Comparison of ENCODE assay signal across 24 cellular contexts in the genomic region with DNA sequence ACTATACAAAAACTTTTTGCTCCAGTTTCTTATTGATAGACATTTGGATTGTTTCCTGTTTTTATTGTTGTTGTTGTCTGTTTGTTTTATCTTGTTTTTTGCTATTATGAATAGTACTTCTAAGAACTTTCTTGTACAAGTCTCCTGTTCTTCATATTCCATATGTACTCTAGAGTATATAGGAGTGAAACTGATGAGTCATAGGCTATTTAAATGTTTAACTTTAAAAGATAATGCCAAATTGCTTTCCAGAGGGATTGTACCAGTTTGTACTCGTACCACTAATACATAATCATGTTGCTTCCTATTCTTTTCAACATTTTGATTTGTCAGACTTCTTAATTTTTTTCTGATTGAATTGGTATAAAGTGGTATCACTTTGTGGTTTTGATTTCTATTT. TPM values are rescaled to one million over a fixed set of nuclear protein-coding genes. Genes with fewer than 3 reads are reported as not detected.
"Had no signal": no experiment of that assay in that cellular context is flagged by ENCODE, and none has a peak within 500 bp of the region (broad histone marks: within the 10 kb centered on the region; RNA-seq: fewer than 3 reads in every experiment).

No MANE protein-coding gene starts in this region.

- H3K27ac ChIP-seq: cardiac muscle cell, SK-N-MC had no signal

- H3K4me3 ChIP-seq: cardiac muscle cell, K562, SK-N-MC had no signal

- H3K27me3 ChIP-seq: cardiac muscle cell had no signal

- DNase-seq: activated B cell treated with CpG ODN at 0.5 μM for 24 hours; activated CD4-positive, alpha-beta T cell treated with anti-CD3 and anti-CD28 coated beads for 1 hour; activated CD4-positive, alpha-beta T cell treated with anti-CD3 and anti-CD28 coated beads, Interleukin-2, amount 10 ng/mL, durations not matched to agents 24 days and 14 days; activated CD4-positive, alpha-beta T cell treated with anti-CD3 and anti-CD28 coated beads, Interleukin-2, amount 50 U/mL, for 48 hours; activated CD8-positive, alpha-beta memory T cell treated with anti-CD3 and anti-CD28 coated beads, Interleukin-2, amount 10 ng/mL, durations not matched to agents 7 days and 5 days; activated effector memory CD4-positive, alpha-beta T cell treated with anti-CD3 and anti-CD28 coated beads, Interleukin-2, amount 50 U/mL, for 16 hours; activated naive CD4-positive, alpha-beta T cell treated with anti-CD3 and anti-CD28 coated beads for 36 hours; activated T-cell treated with anti-CD3 and anti-CD28 coated beads, Interleukin-2, amount 50 U/mL, for 24 hours; amygdala; Karpas-422; NCI-H1048; NCI-H146; NCI-H187 treated with DMSO at 0.1 percent for 48 hours; NCI-H2081 treated with DMSO at 0.1 percent for 48 hours; NCI-H446; NCI-H524; T-cell; T-helper 2 cell; T1000 had no signal

- H3K36me3 ChIP-seq: cardiac muscle cell had no signal

- FAIRE-seq: astrocyte, K562, TTC549 had no signal

RNA-seq across cellular contexts. Expression of gene LRRC49, which starts 19.6 kb away (rescaled TPM):
- total RNA-seq: activated CD4-positive, alpha-beta T cell treated with anti-CD3 and anti-CD28 coated beads, Interleukin-2, amount 10 ng/mL, durations not matched to agents 24 days and 14 days; activated naive CD4-positive, alpha-beta T cell treated with anti-CD3 and anti-CD28 coated beads for 36 hours; K562 had no signal

RNA-seq across cellular contexts. Expression of gene THAP10, which starts 20.0 kb away (rescaled TPM):
- total RNA-seq: activated CD4-positive, alpha-beta T cell treated with anti-CD3 and anti-CD28 coated beads, Interleukin-2, amount 10 ng/mL, durations not matched to agents 24 days and 14 days; activated naive CD4-positive, alpha-beta T cell treated with anti-CD3 and anti-CD28 coated beads for 36 hours had no signal

RNA-seq across cellular contexts. Expression of gene LARP6, which starts 58.2 kb away (rescaled TPM):
- total RNA-seq: activated B cell treated with CpG ODN at 0.5 μM for 24 hours; activated CD4-positive, alpha-beta T cell treated with anti-CD3 and anti-CD28 coated beads, Interleukin-2, amount 10 ng/mL, durations not matched to agents 24 days and 14 days; activated CD8-positive, alpha-beta memory T cell treated with anti-CD3 and anti-CD28 coated beads, Interleukin-2, amount 10 ng/mL, durations not matched to agents 7 days and 5 days; activated naive CD4-positive, alpha-beta T cell treated with anti-CD3 and anti-CD28 coated beads for 36 hours; K562 had no signal
- polyA plus RNA-seq: K562 had no signal
